18 cellular contexts compared by ENCODE assay signal in the genomic region with DNA sequence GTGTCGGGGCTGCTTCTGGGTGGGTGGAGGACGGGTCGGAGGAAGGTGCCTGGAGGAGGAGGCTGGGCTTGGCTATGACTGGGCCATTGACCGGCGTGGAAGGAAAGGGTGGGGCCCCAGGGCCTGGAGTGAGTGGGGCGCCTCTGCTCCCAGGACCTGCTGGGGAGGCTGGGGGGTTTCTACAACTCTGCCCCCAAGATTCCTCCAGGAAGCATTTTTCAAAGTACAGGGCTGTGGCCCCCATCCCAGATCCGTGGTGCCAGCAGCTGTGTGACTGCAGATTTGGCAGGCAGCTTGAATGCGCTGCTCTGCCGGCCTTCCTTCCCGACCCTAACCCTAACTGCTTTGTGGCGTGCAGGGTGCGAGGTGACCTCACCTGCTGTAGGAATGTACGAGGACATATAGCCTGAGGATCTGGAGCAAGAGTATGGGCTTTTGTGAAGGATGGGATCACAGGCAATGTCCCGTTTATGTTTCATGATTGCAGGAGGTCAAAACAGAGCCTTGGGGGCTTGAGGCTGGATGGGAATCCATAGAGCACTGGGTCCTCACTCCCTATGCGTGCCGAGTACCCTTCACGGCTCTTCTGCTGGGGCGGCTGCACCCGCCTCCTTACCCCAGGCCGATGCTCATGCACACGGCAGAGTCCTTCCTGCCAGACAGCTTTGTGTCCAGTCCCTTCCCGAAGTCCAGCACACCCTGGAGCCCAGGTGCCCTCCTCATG. TPM values are rescaled to one million over a fixed set of nuclear protein-coding genes. Genes with fewer than 3 reads are reported as not detected.
"Had no signal": no experiment of that assay in that cellular context is flagged by ENCODE, and none has a peak within 500 bp of the region (broad histone marks: within the 10 kb centered on the region; RNA-seq: fewer than 3 reads in every experiment).

No MANE protein-coding gene starts in this region.

- ATAC-seq: activated CD4-positive, alpha-beta T cell treated with anti-CD3 and anti-CD28 coated beads for 36 hours; activated CD8-positive, alpha-beta T cell treated with anti-CD3 and anti-CD28 coated beads, Interleukin-2, amount 10 ng/mL, durations not matched to agents 7 days and 5 days; activated T-helper 17 cell treated with anti-CD3 and anti-CD28 coated beads, Interleukin-2, amount 50 U/mL, for 72 hours; T-cell had no signal

- H3K27me3 ChIP-seq: dorsolateral prefrontal cortex, thyroid gland had no signal

- H3K4me3 ChIP-seq: dorsolateral prefrontal cortex, esophagus squamous epithelium, left lung, thyroid gland had no signal

- H3K9me3 ChIP-seq: esophagus squamous epithelium, thyroid gland had no signal

- H3K4me1 ChIP-seq: thyroid gland had no signal

- H3K27ac ChIP-seq: brain microvascular endothelial cell, dorsolateral prefrontal cortex, esophagus squamous epithelium, left lung, thyroid gland, VCaP had no signal

- H3K36me3 ChIP-seq: brain microvascular endothelial cell, esophagus squamous epithelium, thyroid gland had no signal

- DNase-seq: activated CD4-positive, alpha-beta T cell treated with anti-CD3 and anti-CD28 coated beads for 36 hours; activated CD8-positive, alpha-beta memory T cell treated with anti-CD3 and anti-CD28 coated beads, Interleukin-2, amount 50 U/mL, for 48 hours; activated CD8-positive, alpha-beta T cell treated with anti-CD3 and anti-CD28 coated beads, Interleukin-2, amount 10 ng/mL, durations not matched to agents 7 days and 5 days; activated naive CD4-positive, alpha-beta T cell treated with anti-CD3 and anti-CD28 coated beads, Interleukin-2, amount 50 U/mL, for 16 hours; amniotic stem cell; brain microvascular endothelial cell; esophagus squamous epithelium; foreskin fibroblast; glutamatergic neuron; mesenchymal stem cell; stimulated activated CD4-positive, alpha-beta T cell treated with anti-CD3 and anti-CD28 coated beads, Interleukin-4, amount 100 ng/mL, for 4 hours; thyroid gland had no signal

RNA-seq across cellular contexts. Expression of a gene that starts 24.7 kb away (rescaled TPM):
- total RNA-seq: osteocyte had no signal
